Comparison of ENCODE assay signal across 23 cellular contexts in the genomic region with DNA sequence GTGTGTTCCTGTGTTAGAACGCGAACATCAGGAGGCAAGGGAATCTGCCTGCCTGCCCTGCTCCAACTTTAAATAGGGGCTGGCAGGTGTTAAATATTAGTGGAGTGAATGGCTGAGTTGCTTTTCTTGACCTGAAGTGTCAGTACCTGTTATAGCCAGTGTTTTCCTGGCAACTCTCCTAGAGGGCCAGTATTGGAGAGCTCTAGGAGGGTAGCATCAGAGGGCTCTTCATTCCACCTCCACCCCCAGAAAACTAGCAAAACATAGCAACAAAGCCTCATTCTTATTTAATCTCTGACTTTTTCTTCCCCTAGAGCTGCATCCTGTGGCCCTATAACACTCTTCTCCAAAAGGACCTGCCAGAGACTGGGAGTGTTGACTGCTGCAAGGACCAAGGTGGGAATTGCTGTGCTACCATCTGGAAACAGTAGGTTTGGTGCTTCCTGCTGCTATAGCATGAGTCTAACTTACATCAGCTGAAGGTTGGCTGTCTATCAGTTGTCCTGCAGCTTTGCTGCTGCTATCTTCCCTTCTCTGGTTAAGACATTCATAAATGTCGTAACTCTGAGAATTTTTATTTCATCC. TPM values are rescaled to one million over a fixed set of nuclear protein-coding genes. Genes with fewer than 3 reads are reported as not detected.
"Had no signal": no experiment of that assay in that cellular context is flagged by ENCODE, and none has a peak within 500 bp of the region (broad histone marks: within the 10 kb centered on the region; RNA-seq: fewer than 3 reads in every experiment).

No MANE protein-coding gene starts in this region.

- H3K9me3 ChIP-seq: gastrocnemius medialis, heart right ventricle, tibial artery had no signal

- H3K4me3 ChIP-seq: gastrocnemius medialis, heart right ventricle, tibial artery had no signal

- H3K36me3 ChIP-seq: brain microvascular endothelial cell, gastrocnemius medialis had no signal

- H3K27me3 ChIP-seq: brain microvascular endothelial cell, gastrocnemius medialis, heart right ventricle, tibial artery had no signal

- FAIRE-seq: urothelium cell line had no signal

- ATAC-seq: activated CD4-positive, CD25-positive, alpha-beta regulatory T cell treated with anti-CD3 and anti-CD28 coated beads, Interleukin-2, amount 50 U/mL, for 24 hours; activated CD8-positive, alpha-beta T cell treated with anti-CD3 and anti-CD28 coated beads, Interleukin-2, amount 10 ng/mL, durations not matched to agents 7 days and 5 days; activated naive CD8-positive, alpha-beta T cell treated with anti-CD3 and anti-CD28 coated beads, Interleukin-2, amount 50 U/mL, for 24 hours; activated T-cell treated with anti-CD3 and anti-CD28 coated beads, Interleukin-2, amount 50 U/mL, for 4 hours; gastrocnemius medialis had no signal

- DNase-seq: activated CD4-positive, alpha-beta T cell treated with anti-CD3 and anti-CD28 coated beads, Interleukin-2, amount 10 ng/mL, durations not matched to agents 7 days and 5 days; activated CD8-positive, alpha-beta T cell treated with anti-CD3 and anti-CD28 coated beads, Interleukin-2, amount 10 ng/mL, durations not matched to agents 7 days and 5 days; activated effector memory CD4-positive, alpha-beta T cell treated with Interleukin-2 at 50 U/mL for 16 hours; activated naive CD4-positive, alpha-beta T cell treated with anti-CD3 and anti-CD28 coated beads, Interleukin-2, amount 10 ng/mL, durations not matched to agents 7 days and 5 days; activated naive CD8-positive, alpha-beta T cell treated with anti-CD3 and anti-CD28 coated beads, Interleukin-2, amount 50 U/mL, for 24 hours; activated T-cell treated with anti-CD3 and anti-CD28 coated beads, Interleukin-2, amount 50 U/mL, for 4 hours; anterior cingulate cortex; brain microvascular endothelial cell; cortex of kidney; gastrocnemius medialis; heart right ventricle; midbrain; nephron progenitor cell; occipital lobe; posterior cingulate gyrus; retina; stimulated activated CD4-positive, alpha-beta T cell treated with anti-CD3 and anti-CD28 coated beads, Interleukin-2, amount 100 ng/mL, for 24 hours; stimulated activated naive CD4-positive, alpha-beta T cell treated with Interleukin-2 at 50 U/mL for 16 hours; T-helper 1 cell; T1000; tibial artery had no signal

- H3K27ac ChIP-seq: brain microvascular endothelial cell, gastrocnemius medialis, tibial artery had no signal

RNA-seq across cellular contexts. Expression of a gene that starts 33.5 kb away (rescaled TPM):
- total RNA-seq: activated CD8-positive, alpha-beta T cell treated with anti-CD3 and anti-CD28 coated beads, Interleukin-2, amount 10 ng/mL, durations not matched to agents 7 days and 5 days had no signal
